In genomic region chr1:209784276-209785169, GRCh38 we compare ENCODE assay signal across 8 cellular contexts. TPM values are rescaled to one million over a fixed set of nuclear protein-coding genes. Genes with fewer than 3 reads are reported as not detected.
DNase-seq lines count a peak whose midpoint lies in the region; ATAC-seq, FAIRE-seq and TF ChIP-seq lines count a peak whose summit lies in the region.

Gene C1orf74 (minus strand): TSS chr1:209784559. CDS start chr1:209783634, 925 bp downstream.

- peak within 1 kb of the TSS; percentile 57 to 94 (median 80) for H3K9ac ChIP-seq in H1 (replicated peaks in 1 of 4; ENCODE audit: extremely low read depth in 1 of 4, low read depth in 3 of 4, low read length in 3 of 4)

- BruUV-seq in Caco-2 (replicated peaks; lab: Mats Ljungman, UMichigan) = TSS peak; percentile 93

- H3K4me1 Mint-ChIP-seq in Caco-2 (ENCODE audit: low read depth, unreplicated experiment) (peaks cover 19% of the 10 kb centered on the region), memory B cell (peaks cover 11% of the 10 kb centered on the region)
- H3K4me1 Mint-ChIP-seq in activated CD8-positive, alpha-beta memory T cell treated with anti-CD3 and anti-CD28 coated beads, Interleukin-2, amount 10 ng/mL, durations not matched to agents 7 days and 5 days = peaks cover 42% of the 10 kb centered on the region

- TF ChIP-seq EP300 in H1 (IDR thresholded peaks at IDR 0.05; ENCODE audit: borderline replicate concordance in 1 of 2, low read depth in 2 of 2, low read length in 2 of 2) = peak in 1 of 2 experiments; percentile 54; a peak in 1 of 3 replicates

- H3K4ac ChIP-seq in H1 (replicated peaks; ENCODE audit: insufficient read length, low read depth, low read length) = peak within 1 kb of the TSS; percentile 95

- peak within 1 kb of the TSS; percentile 77 for H3K27ac ChIP-seq in H1 (ENCODE audit: low read depth, low read length)

- H2BK120ac ChIP-seq in H1 (replicated peaks; ENCODE audit: low read depth, low read length) = no peak within 1 kb of the TSS

- CTCF ChIA-PET in Caco-2 (lab: Charles Lee) (interaction anchor here (0.6 kb wide), 1 partner anchor 37 kb away, joined by 3 read pairs; no protein-coding TSS in a partner anchor), H1 (lab: Charles Lee; ENCODE audit: partially characterized antibody) (interaction anchor here (0.7 to 1.3 kb wide), 3 partner anchors 13 to 38 kb away, joined by 3 to 4 read pairs (median 4); no protein-coding TSS in a partner anchor)
- CTCF ChIA-PET in activated CD8-positive, alpha-beta memory T cell treated with anti-CD3 and anti-CD28 coated beads, Interleukin-2, amount 10 ng/mL, durations not matched to agents 7 days and 5 days (lab: Charles Lee) = interaction anchor here (0.7 to 3.7 kb wide), 11 partner anchors 9 to 217 kb away, joined by 3 to 18 read pairs (median 4); partner anchors contain the start of genes TRAF3IP3 and UTP25

- peak within 1 kb of the TSS; percentile 89; the same call in 1 of the 2 replicates for H3K18ac ChIP-seq in H1 (ENCODE audit: extremely low read depth, low read length)

- H3K14ac ChIP-seq in H1 (ENCODE audit: insufficient read length) = no peak within 1 kb of the TSS

- no peak within 1 kb of the TSS for H2BK20ac ChIP-seq in H1 (ENCODE audit: low read length)

- H3K79me1 ChIP-seq in H1 (ENCODE audit: low read depth, low read length) = no peaks in the 10 kb centered on the region; the same call in 1 of the 2 replicates

- peaks cover 28% of the 10 kb centered on the region for H3K36me3 Mint-ChIP-seq in Caco-2 (ENCODE audit: insufficient read depth, unreplicated experiment)
- H3K36me3 Mint-ChIP-seq in activated CD8-positive, alpha-beta memory T cell treated with anti-CD3 and anti-CD28 coated beads, Interleukin-2, amount 10 ng/mL, durations not matched to agents 7 days and 5 days = peaks cover 19% of the 10 kb centered on the region
- H3K36me3 Mint-ChIP-seq in memory B cell = peaks cover 17% of the 10 kb centered on the region

- H2BK12ac ChIP-seq in H1 (ENCODE audit: low read depth, low read length) = no peak within 1 kb of the TSS

- intact Hi-C loops in Caco-2 (cut with micrococcal nuclease; ENCODE audit: unreplicated experiment) = loop anchor here (1.0 kb wide), 2 partner anchors 22 to 43 kb away; partner anchors contain the start of genes IRF6 and UTP25

- H3K9me3 ChIP-seq in Caco-2 = no peaks in the 10 kb centered on the region
- no peaks in the 10 kb centered on the region for H3K9me3 ChIP-seq in H1 (ENCODE audit: insufficient read depth in 2 of 2, low read depth in 1 of 2, low read length in 1 of 2)

- H3K4me2 ChIP-seq in H1 (ENCODE audit: insufficient read depth in 1 of 2, low read depth in 2 of 2, low read length in 2 of 2) = peak within 1 kb of the TSS; percentile 72 to 78

- H3K27me3 ChIP-seq in Caco-2 (replicated peaks; ENCODE audit: control insufficient read depth, insufficient read depth, low read length) (no peaks in the 10 kb centered on the region), H1 (replicated peaks in 1 of 4; ENCODE audit: control insufficient read depth in 3 of 4, extremely low read depth in 1 of 4, insufficient read depth in 3 of 4, low read length in 3 of 4) (no peaks in the 10 kb centered on the region)

- H3K9me3 Mint-ChIP-seq in Caco-2 (ENCODE audit: unreplicated experiment) (no peaks in the 10 kb centered on the region), memory B cell (no peaks in the 10 kb centered on the region)
- no peaks in the 10 kb centered on the region for H3K9me3 Mint-ChIP-seq in activated CD8-positive, alpha-beta memory T cell treated with anti-CD3 and anti-CD28 coated beads, Interleukin-2, amount 10 ng/mL, durations not matched to agents 7 days and 5 days (ENCODE audit: low read depth)

- H3K27ac Mint-ChIP-seq in Caco-2 (ENCODE audit: unreplicated experiment) = peak within 1 kb of the TSS; percentile 96
- H3K27ac Mint-ChIP-seq in activated CD8-positive, alpha-beta memory T cell treated with anti-CD3 and anti-CD28 coated beads, Interleukin-2, amount 10 ng/mL, durations not matched to agents 7 days and 5 days = peak within 1 kb of the TSS; percentile 95
- H3K27ac Mint-ChIP-seq in memory B cell = peak within 1 kb of the TSS; percentile 93

- H4K5ac ChIP-seq in H1 (ENCODE audit: insufficient read length, low read depth, low read length) = peak within 1 kb of the TSS; percentile 38

- H2BK5ac ChIP-seq in H1 (ENCODE audit: low read depth, low read length) = peak within 1 kb of the TSS; percentile 80

- H3K4me3 ChIP-seq in Caco-2 (ENCODE audit: low read depth, low read length) (peak within 1 kb of the TSS; percentile 73), H1 (ENCODE audit: extremely low read depth in 1 of 4, insufficient read depth in 2 of 4, low read depth in 3 of 4, low read length in 4 of 4) (peak within 1 kb of the TSS; percentile 69 to 94 (median 78))

- FAIRE-seq in HTR-8/SVneo (lab: Jason Lieb, UNC) (peak; percentile 96), H1 (lab: Jason Lieb, UNC) (peak; percentile 74)

- POLR2A ChIA-PET in Caco-2 (lab: Charles Lee) = interaction anchor here (0.6 to 1.7 kb wide), 11 partner anchors 12 to 1829 kb away, joined by 3 to 21 read pairs (median 3); partner anchors contain the start of genes IRF6 and UTP25
- POLR2A ChIA-PET in H1 (lab: Charles Lee; ENCODE audit: partially characterized antibody) = interaction anchor here (0.7 to 2.6 kb wide), 5 partner anchors 11 to 468 kb away, joined by 3 to 20 read pairs (median 4); partner anchors contain the start of gene IRF6

- TF ChIP-seq CTCF in Caco-2 (IDR thresholded peaks at IDR 0.05; ENCODE audit: insufficient read depth in 1 of 2, low read depth in 1 of 2, low read length in 1 of 2, severe bottlenecking in 1 of 2, unreplicated experiment in 1 of 2) (no peak), H1 (IDR thresholded peaks at IDR 0.05; ENCODE audit: control extremely low read depth in 1 of 3, insufficient read depth in 1 of 3, low read depth in 1 of 3, low read length in 3 of 3) (no peak)

- 5% methylated on average over 47 of the region's 47 CpGs; no CpG with 5 or more reads in 1 of the 2 experiments for WGBS in H1 (ENCODE audit: extremely low coverage in 1 of 2, insufficient coverage in 1 of 2, insufficient read length in 1 of 2, insufficient replicate concordance in 2 of 2, low coverage in 1 of 2, low lambda C conversion rate in 2 of 2, missing lambda C conversion rate in 1 of 2), 2 experiments

- DNase-seq in Caco-2 = peak; percentile 98 to 99
- peak; percentile 96 for DNase-seq in HTR-8/SVneo (ENCODE audit: insufficient read length, low spot score)
- DNase-seq in NOMO-1 treated with DMSO at 0.1 percent for 48 hours (lab: John Stamatoyannopoulos, UW; ENCODE audit: unreplicated experiment) = peak; percentile 97
- peak; percentile 99 for DNase-seq in activated CD8-positive, alpha-beta memory T cell treated with anti-CD3 and anti-CD28 coated beads, Interleukin-2, amount 10 ng/mL, durations not matched to agents 7 days and 5 days
- DNase-seq in H1 (ENCODE audit: low read depth in 1 of 2, low spot score in 2 of 2) = peak; percentile 95 to 100
- DNase-seq in memory B cell (ENCODE audit: low spot score in 2 of 2) = peak; percentile 99 to 100
- DNase-seq in stimulated activated CD8-positive, alpha-beta memory T cell treated with anti-CD3 and anti-CD28 coated beads, Interleukin-12 subunit alpha, Interleukin-12 subunit beta, amount 100 ng/mL, for 1 hour (ENCODE audit: low read depth) = peak; percentile 100

- ATAC-seq in GM21381 (IDR thresholded peaks at IDR 0.05; ENCODE audit: unreplicated experiment) (peak; percentile 100), memory B cell (ENCODE audit: low read depth) (peak; percentile 99)
- peak; percentile 99 for ATAC-seq in activated CD8-positive, alpha-beta memory T cell treated with anti-CD3 and anti-CD28 coated beads, Interleukin-2, amount 10 ng/mL, durations not matched to agents 7 days and 5 days

- H3K27me3 Mint-ChIP-seq in Caco-2 (ENCODE audit: insufficient read depth, unreplicated experiment) (no peaks in the 10 kb centered on the region), memory B cell (peaks cover 2% of the 10 kb centered on the region)
- no peaks in the 10 kb centered on the region for H3K27me3 Mint-ChIP-seq in activated CD8-positive, alpha-beta memory T cell treated with anti-CD3 and anti-CD28 coated beads, Interleukin-2, amount 10 ng/mL, durations not matched to agents 7 days and 5 days

- no peaks in the 10 kb centered on the region for H4K20me1 ChIP-seq in H1 (replicated peaks in 1 of 2; ENCODE audit: control insufficient read depth in 1 of 2, insufficient read depth in 2 of 2, low read length in 2 of 2)

- H2AK5ac ChIP-seq in H1 (ENCODE audit: low read depth, low read length) = peak within 1 kb of the TSS; percentile 24; the same call in 1 of the 2 replicates

- H3K4me1 ChIP-seq in Caco-2 = peaks cover 31% of the 10 kb centered on the region
- H3K4me1 ChIP-seq in H1 (replicated peaks in 1 of 4; ENCODE audit: control insufficient read depth in 3 of 4, insufficient read depth in 4 of 4, low read length in 3 of 4) = peaks cover 0 to 6% (median 2%) of the 10 kb centered on the region in 4 experiments; a peak in 2 of 7 replicates

- TF ChIP-seq RAD21 in H1 (IDR thresholded peaks at IDR 0.05 in 1 of 2, conservative IDR thresholded peaks at IDR 0.05 in 1 of 2; ENCODE audit: low read depth in 2 of 2, low read length in 2 of 2) = no peak; a peak in 1 of 4 replicates

- peak within 1 kb of the TSS; percentile 96; the same call in 1 of the 2 replicates for H4K8ac ChIP-seq in H1 (ENCODE audit: extremely low read depth, insufficient read depth, low read length)

- peaks cover 0 to 6% of the 10 kb centered on the region in 2 experiments; a peak in 1 of 4 replicates for H3K79me2 ChIP-seq in H1 (ENCODE audit: control insufficient read depth in 1 of 2, insufficient read depth in 2 of 2, low read length in 2 of 2)

- peak within 1 kb of the TSS; percentile 95 for H2AFZ ChIP-seq in H1 (ENCODE audit: low read length)

- peaks cover 6% of the 10 kb centered on the region for H3K23me2 ChIP-seq in H1 (ENCODE audit: low read depth, low read length)

- H3K56ac ChIP-seq in H1 (replicated peaks; ENCODE audit: insufficient read length, low read depth, low read length) = peak within 1 kb of the TSS; percentile 60

- H2BK15ac ChIP-seq in H1 (ENCODE audit: low read length) = no peak within 1 kb of the TSS; the same call in 1 of the 2 replicates

- H3K4me3 Mint-ChIP-seq in Caco-2 (ENCODE audit: unreplicated experiment) = peak within 1 kb of the TSS; percentile 90
- peak within 1 kb of the TSS; percentile 92 for H3K4me3 Mint-ChIP-seq in activated CD8-positive, alpha-beta memory T cell treated with anti-CD3 and anti-CD28 coated beads, Interleukin-2, amount 10 ng/mL, durations not matched to agents 7 days and 5 days
- peak within 1 kb of the TSS; percentile 87 for H3K4me3 Mint-ChIP-seq in memory B cell

- peak within 1 kb of the TSS; percentile 61 for H4K91ac ChIP-seq in H1 (replicated peaks; ENCODE audit: insufficient read length, low read length)

- H3K36me3 ChIP-seq in Caco-2 (ENCODE audit: control insufficient read depth, insufficient read depth, low read length) (peaks cover 4% of the 10 kb centered on the region; the same call in 1 of the 2 replicates), H1 (ENCODE audit: control insufficient read depth in 2 of 4, insufficient read depth in 4 of 4, low read length in 3 of 4) (peaks cover 0 to 8% (median 1%) of the 10 kb centered on the region in 4 experiments; a peak in 3 of 8 replicates)

- TF ChIP-seq POLR2A in H1 (IDR thresholded peaks at IDR 0.05; ENCODE audit: control extremely low read depth in 1 of 2, low read depth in 2 of 2, low read length in 2 of 2) = peak; percentile 92 to 96

- no peak within 1 kb of the TSS for H3K23ac ChIP-seq in H1 (ENCODE audit: insufficient read length)

RNA-seq across cellular contexts. Expression of gene C1orf74, which starts in this region (rescaled TPM):
- 4.5 TPM in 2 replicates for total RNA-seq in Caco-2 (2022)
- 1 to 10 TPM; 2.8 to 3.0 TPM for total RNA-seq in activated CD8-positive, alpha-beta memory T cell treated with anti-CD3 and anti-CD28 coated beads, Interleukin-2, amount 10 ng/mL, durations not matched to agents 7 days and 5 days
- 3.9 and 4.1 TPM in 2 replicates for total RNA-seq in H1 (2021; fragmentation: NEBNext Ultra II Directional; extraction: Animal tissue kit (Norgen Biotek cat#: 25700))
- polyA plus RNA-seq in H1 (2011; rRNA removed) = 2.6 and 3.1 TPM in 2 replicates
- 3.4 TPM for polyA plus RNA-seq in H1 (2011; cell fraction: cytosol; rRNA removed)
- 2.8 TPM for polyA plus RNA-seq in H1 (2011; cell fraction: nucleus; rRNA removed)
- 3.1 to 3.5 TPM (median 3.4 TPM) in 4 replicates for polyA plus RNA-seq in H1 (2012, experiment 1 of 2)
- 2.6 TPM for polyA plus RNA-seq in H1 (2012, experiment 2 of 2)
- 2.6 TPM for polyA plus RNA-seq in H1 (2013, experiment 1 of 2)
- 2.8 TPM for polyA plus RNA-seq in H1 (2013, experiment 2 of 2)
- 8.3 and 8.6 TPM in 2 replicates for polyA minus RNA-seq in H1 (2011; rRNA and poly(A)+ RNA removed)
- 3.3 TPM for polyA minus RNA-seq in H1 (2011; cell fraction: cytosol; rRNA and poly(A)+ RNA removed)
- polyA minus RNA-seq in H1 (2011; cell fraction: nucleus; rRNA and poly(A)+ RNA removed) = 6.5 TPM

Comparison
In these comparisons a context has a peak if more than half of its experiments do, and no peak if none do; other contexts are left out.
1. Peak in every context shown above with its lines: DNase-seq, ATAC-seq, H3K4me3 ChIP-seq and H3K27ac ChIP-seq.